In the genomic region with DNA sequence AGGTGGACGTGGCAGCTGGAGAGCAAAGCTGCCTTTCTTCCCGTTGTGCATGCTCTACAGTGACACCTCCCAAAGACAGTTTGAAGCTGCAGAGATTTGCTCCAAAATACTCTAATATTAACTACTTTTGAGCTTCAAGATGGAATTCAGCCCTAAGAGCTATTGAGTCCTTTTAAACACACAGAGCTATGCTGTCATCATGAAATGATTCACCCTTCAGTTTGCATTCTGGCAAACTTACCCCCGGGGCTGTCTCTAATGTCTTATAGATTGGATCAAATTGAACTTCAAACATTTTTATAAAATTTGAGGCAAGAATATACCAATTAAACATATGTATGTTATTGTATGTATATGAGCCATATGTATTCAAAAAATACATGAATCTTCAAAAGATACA, we compare ENCODE assay signal across 29 cellular contexts.
"Had no signal": no experiment of that assay in that cellular context is flagged by ENCODE, and none has a peak within 500 bp of the region (broad histone marks: within the 10 kb centered on the region; RNA-seq: fewer than 3 reads in every experiment).

No MANE protein-coding gene starts in this region.

- H3K4me1 Mint-ChIP-seq: activated CD4-positive, alpha-beta T cell treated with anti-CD3 and anti-CD28 coated beads, Interleukin-2, amount 10 ng/mL, durations not matched to agents 24 days and 14 days; activated naive CD4-positive, alpha-beta T cell treated with anti-CD3 and anti-CD28 coated beads, Interleukin-2, amount 50 U/mL, for 24 hours; activated naive CD8-positive, alpha-beta T cell treated with anti-CD3 and anti-CD28 coated beads, Interleukin-2, amount 10 ng/mL, durations not matched to agents 7 days and 5 days had no signal

- H3K4me3 ChIP-seq: ascending aorta, PC-9, SJCRH30, SK-N-MC had no signal

- H3K4me2 ChIP-seq: PC-9 had no signal

- H3K4me3 Mint-ChIP-seq: activated CD4-positive, alpha-beta T cell treated with anti-CD3 and anti-CD28 coated beads, Interleukin-2, amount 10 ng/mL, durations not matched to agents 24 days and 14 days; activated CD8-positive, alpha-beta T cell treated with anti-CD3 and anti-CD28 coated beads, Interleukin-2, amount 10 ng/mL, durations not matched to agents 7 days and 5 days; activated naive CD4-positive, alpha-beta T cell treated with anti-CD3 and anti-CD28 coated beads, Interleukin-2, amount 50 U/mL, for 24 hours; activated naive CD8-positive, alpha-beta T cell treated with anti-CD3 and anti-CD28 coated beads, Interleukin-2, amount 10 ng/mL, durations not matched to agents 7 days and 5 days; activated T-cell treated with anti-CD3 and anti-CD28 coated beads, Interleukin-2, amount 50 U/mL, for 24 hours; T-helper 1 cell treated with Interleukin-12 subunit alpha and Interleukin-12 subunit beta and Interleukin-4 antibody, amounts not matched to agents 30 μg/mL and 1 μg/mL, for 36 hours; T-helper 2 cell treated with Interferon-gamma antibody and Interleukin-4, amounts not matched to agents 5 μg/mL and 100 μg/mL, for 36 hours had no signal

- H2AFZ ChIP-seq: PC-9 had no signal

- H3K27me3 Mint-ChIP-seq: activated CD4-positive, alpha-beta T cell treated with anti-CD3 and anti-CD28 coated beads, Interleukin-2, amount 10 ng/mL, durations not matched to agents 24 days and 14 days; activated naive CD4-positive, alpha-beta T cell treated with anti-CD3 and anti-CD28 coated beads, Interleukin-2, amount 50 U/mL, for 24 hours; activated naive CD8-positive, alpha-beta T cell treated with anti-CD3 and anti-CD28 coated beads, Interleukin-2, amount 10 ng/mL, durations not matched to agents 7 days and 5 days; activated T-cell treated with anti-CD3 and anti-CD28 coated beads, Interleukin-2, amount 50 U/mL, for 24 hours had no signal

- H3K9me3 Mint-ChIP-seq: activated CD4-positive, alpha-beta T cell treated with anti-CD3 and anti-CD28 coated beads, Interleukin-2, amount 10 ng/mL, durations not matched to agents 24 days and 14 days; activated naive CD4-positive, alpha-beta T cell treated with anti-CD3 and anti-CD28 coated beads, Interleukin-2, amount 50 U/mL, for 24 hours; activated naive CD8-positive, alpha-beta T cell treated with anti-CD3 and anti-CD28 coated beads, Interleukin-2, amount 10 ng/mL, durations not matched to agents 7 days and 5 days; activated T-cell treated with anti-CD3 and anti-CD28 coated beads, Interleukin-2, amount 50 U/mL, for 24 hours; activated T-helper 2 cell treated with anti-CD3 and anti-CD28 coated beads, Interferon-gamma antibody, Interleukin-2, Interleukin-4, amounts not matched to agents 10 μg/mL and 5 μg/mL and 100 μg/mL, durations not matched to agents 14 hours and 24 hours and 36 hours; T-helper 1 cell treated with Interleukin-12 subunit alpha and Interleukin-12 subunit beta and Interleukin-4 antibody, amounts not matched to agents 30 μg/mL and 1 μg/mL, for 36 hours; T-helper 2 cell treated with Interferon-gamma antibody and Interleukin-4, amounts not matched to agents 5 μg/mL and 100 μg/mL, for 36 hours had no signal

- H3K36me3 Mint-ChIP-seq: activated naive CD4-positive, alpha-beta T cell treated with anti-CD3 and anti-CD28 coated beads, Interleukin-2, amount 50 U/mL, for 24 hours; activated naive CD8-positive, alpha-beta T cell treated with anti-CD3 and anti-CD28 coated beads, Interleukin-2, amount 10 ng/mL, durations not matched to agents 7 days and 5 days had no signal

- ATAC-seq: activated CD8-positive, alpha-beta T cell treated with anti-CD3 and anti-CD28 coated beads, Interleukin-2, amount 10 ng/mL, durations not matched to agents 7 days and 5 days had no signal

- H3K27ac ChIP-seq: ascending aorta, PC-9, SJCRH30, SK-N-MC had no signal

- H3K4me1 ChIP-seq: ascending aorta, SJCRH30 had no signal

- H3K27me3 ChIP-seq: ascending aorta had no signal

- DNase-seq: activated CD4-positive, alpha-beta T cell treated with anti-CD3 and anti-CD28 coated beads, Interleukin-2, amount 10 ng/mL, durations not matched to agents 24 days and 14 days; activated CD4-positive, alpha-beta T cell treated with anti-CD3 and anti-CD28 coated beads, Interleukin-2, amount 50 U/mL, for 48 hours; activated CD8-positive, alpha-beta T cell treated with anti-CD3 and anti-CD28 coated beads, Interleukin-2, amount 10 ng/mL, durations not matched to agents 7 days and 5 days; activated gamma-delta T cell; activated naive CD4-positive, alpha-beta T cell treated with Interleukin-2 at 50 U/mL for 16 hours; activated naive CD8-positive, alpha-beta T cell treated with anti-CD3 and anti-CD28 coated beads, Interleukin-2, amount 10 ng/mL, durations not matched to agents 7 days and 5 days; activated T-cell treated with anti-CD3 and anti-CD28 coated beads, Interleukin-2, amount 50 U/mL, for 24 hours; amygdala; caudate nucleus; cerebellar nuclear complex; Kasumi-1; NCI-H1105; NCI-H1417 treated with DMSO at 0.1 percent for 48 hours; NCI-H187 treated with DMSO at 0.1 percent for 48 hours; NCI-H2081; NCI-H2171 treated with DMSO at 0.1 percent for 48 hours; NCI-H2227 treated with DMSO at 0.1 percent for 48 hours; NCI-H446; NCI-H524; NK-92 treated with Interleukin-12 subunit alpha and Interleukin-12 subunit beta, amount 100 ng/mL, for 24 hours; PC-9; SHP77; SJCRH30 had no signal

- H3K36me3 ChIP-seq: ascending aorta, SJCRH30 had no signal

- H3K27ac Mint-ChIP-seq: activated CD4-positive, alpha-beta T cell treated with anti-CD3 and anti-CD28 coated beads, Interleukin-2, amount 10 ng/mL, durations not matched to agents 24 days and 14 days; activated CD8-positive, alpha-beta T cell treated with anti-CD3 and anti-CD28 coated beads, Interleukin-2, amount 10 ng/mL, durations not matched to agents 7 days and 5 days; activated naive CD4-positive, alpha-beta T cell treated with anti-CD3 and anti-CD28 coated beads, Interleukin-2, amount 50 U/mL, for 24 hours; activated naive CD8-positive, alpha-beta T cell treated with anti-CD3 and anti-CD28 coated beads, Interleukin-2, amount 10 ng/mL, durations not matched to agents 7 days and 5 days; activated T-cell treated with anti-CD3 and anti-CD28 coated beads, Interleukin-2, amount 50 U/mL, for 24 hours; activated T-helper 2 cell treated with anti-CD3 and anti-CD28 coated beads, Interferon-gamma antibody, Interleukin-2, Interleukin-4, amounts not matched to agents 10 μg/mL and 5 μg/mL and 100 μg/mL, durations not matched to agents 14 hours and 24 hours and 36 hours; T-helper 1 cell treated with Interleukin-12 subunit alpha and Interleukin-12 subunit beta and Interleukin-4 antibody, amounts not matched to agents 30 μg/mL and 1 μg/mL, for 36 hours; T-helper 2 cell treated with Interferon-gamma antibody and Interleukin-4, amounts not matched to agents 5 μg/mL and 100 μg/mL, for 36 hours had no signal

- H3K9me3 ChIP-seq: ascending aorta, SJCRH30 had no signal
